In the genomic region with DNA sequence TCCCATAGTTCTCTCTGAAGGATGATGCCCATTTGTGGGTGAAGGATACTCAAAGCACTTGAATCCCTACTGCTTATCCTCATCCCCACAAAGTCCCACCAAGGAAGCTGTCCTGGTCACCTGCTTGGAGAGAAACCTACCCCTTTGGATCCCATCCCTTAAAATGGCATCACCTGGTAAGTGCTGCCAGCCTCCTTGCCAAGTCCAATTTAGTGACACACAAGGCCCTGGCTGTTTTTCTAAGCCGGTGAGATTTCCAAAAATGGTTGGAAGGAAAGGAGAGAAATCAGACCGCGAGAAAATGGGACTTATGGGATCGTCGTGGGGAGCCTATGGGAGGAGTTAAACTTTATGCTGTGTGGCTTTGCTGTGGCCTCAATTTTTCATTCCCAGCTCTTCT, we compare ENCODE assay signal across 22 cellular contexts.
"Had no signal": no experiment of that assay in that cellular context is flagged by ENCODE, and none has a peak within 500 bp of the region (broad histone marks: within the 10 kb centered on the region; RNA-seq: fewer than 3 reads in every experiment).

No MANE protein-coding gene starts in this region.

- H3K4me3 Mint-ChIP-seq: dendritic cell treated with granulocyte-macrophage colony-stimulating factor and Interleukin-4, amounts not matched to agents 40 ng/mL and 50 ng/mL, for 4 days; effector memory CD8-positive, alpha-beta T cell; endodermal cell; mesothelial cell of epicardium; naive B cell had no signal

- H3K36me3 Mint-ChIP-seq: mesothelial cell of epicardium, naive B cell had no signal

- DNase-seq: colonic mucosa; cortex of kidney; effector CD8-positive, alpha-beta T cell; effector memory CD8-positive, alpha-beta T cell; endodermal cell; erythroblast; esophagus squamous epithelium; foreskin fibroblast; foreskin melanocyte; gastrocnemius medialis; glutamatergic neuron; head of caudate nucleus; heart right ventricle; hippocampal formation; left cardiac atrium; left ventricle myocardium superior; lower lobe of right lung; mesenchymal stem cell; mucosa of descending colon; naive B cell had no signal

- H3K4me1 Mint-ChIP-seq: mesothelial cell of epicardium, naive B cell had no signal

- H3K27ac Mint-ChIP-seq: dendritic cell treated with granulocyte-macrophage colony-stimulating factor and Interleukin-4, amounts not matched to agents 40 ng/mL and 50 ng/mL, for 4 days; effector memory CD8-positive, alpha-beta T cell; endodermal cell; mesothelial cell of epicardium; naive B cell had no signal

- H3K9me3 Mint-ChIP-seq: effector memory CD8-positive, alpha-beta T cell; endodermal cell had no signal

- H3K27me3 Mint-ChIP-seq: dendritic cell treated with granulocyte-macrophage colony-stimulating factor and Interleukin-4, amounts not matched to agents 40 ng/mL and 50 ng/mL, for 4 days had no signal
